In genomic region chr6:7138921-7139358, GRCh38 we compare ENCODE assay signal across 9 cellular contexts. TPM values are rescaled to one million over a fixed set of nuclear protein-coding genes. Genes with fewer than 3 reads are reported as not detected.
DNase-seq lines count a peak whose midpoint lies in the region; ATAC-seq and TF ChIP-seq lines count a peak whose summit lies in the region.
"Had no signal": no experiment of that assay in that cellular context is flagged by ENCODE, and none has a peak within 500 bp of the region (broad histone marks: within the 10 kb centered on the region; RNA-seq: fewer than 3 reads in every experiment).

No MANE protein-coding gene starts in this region.

- no peak for DNase-seq in activated CD8-positive, alpha-beta memory T cell treated with anti-CD3 and anti-CD28 coated beads, Interleukin-2, amount 10 ng/mL, durations not matched to agents 7 days and 5 days
- DNase-seq in activated CD8-positive, alpha-beta memory T cell treated with anti-CD3 and anti-CD28 coated beads for 24 hours: no peak
- DNase-seq in T-helper 17 cell (peak in 2 of 3 donors; percentile 15 to 25), heart left ventricle (peak in 1 of 5 donors; percentile 54), UCSD-AML1 (lab: John Stamatoyannopoulos, UW; ENCODE audit: unreplicated experiment) (no peak), GM20000 (ENCODE audit: low spot score) (no peak)
- no peak for DNase-seq in stimulated activated naive B cell treated with anti-CD40 and anti-IgM and Interleukin-4, amounts not matched to agents 10 μg/mL and 1 μg/mL and 100 μg/mL, for 72 hours
- DNase-seq in NK-92 treated with Interleukin-12 subunit alpha and Interleukin-12 subunit beta, amount 100 ng/mL, for 24 hours (lab: John Stamatoyannopoulos, UW): no peak

- TF ChIP-seq POLR2A in heart left ventricle (IDR thresholded peaks at IDR 0.05): no peak

- peak overlapping the region; percentile 61 for H3K27ac Mint-ChIP-seq in activated CD8-positive, alpha-beta memory T cell treated with anti-CD3 and anti-CD28 coated beads, Interleukin-2, amount 10 ng/mL, durations not matched to agents 7 days and 5 days
- H3K27ac Mint-ChIP-seq in T-helper 17 cell: peak overlapping the region; percentile 95
- peak overlapping the region; percentile 86 for H3K27ac Mint-ChIP-seq in stimulated activated naive B cell treated with anti-CD40 and anti-IgM and Interleukin-4, amounts not matched to agents 10 μg/mL and 1 μg/mL and 100 μg/mL, for 72 hours

- CTCF ChIA-PET in activated CD8-positive, alpha-beta memory T cell treated with anti-CD3 and anti-CD28 coated beads, Interleukin-2, amount 10 ng/mL, durations not matched to agents 7 days and 5 days (lab: Charles Lee): interaction anchor here (0.9 to 4.1 kb wide), 4 partner anchors 8 to 51 kb away, joined by 3 to 28 read pairs (median 5); partner anchors contain the start of gene RREB1

- no peaks in the 10 kb centered on the region for H3K9me3 ChIP-seq in T-helper 17 cell (ENCODE audit: control insufficient read depth, low read length, poor library complexity, severe bottlenecking)
- no peaks in the 10 kb centered on the region for H3K9me3 ChIP-seq in heart left ventricle

- H3K4me3 Mint-ChIP-seq in activated CD8-positive, alpha-beta memory T cell treated with anti-CD3 and anti-CD28 coated beads, Interleukin-2, amount 10 ng/mL, durations not matched to agents 7 days and 5 days: peak overlapping the region; percentile 5
- H3K4me3 Mint-ChIP-seq in T-helper 17 cell: peak overlapping the region; percentile 39
- peak overlapping the region in 1 of 2 donors; percentile 48 for H3K4me3 Mint-ChIP-seq in stimulated activated naive B cell treated with anti-CD40 and anti-IgM and Interleukin-4, amounts not matched to agents 10 μg/mL and 1 μg/mL and 100 μg/mL, for 72 hours

- H3K4me3 ChIP-seq in heart left ventricle: no peak overlapping the region

- TF ChIP-seq CTCF in heart left ventricle (IDR thresholded peaks at IDR 0.05): no peak
- TF ChIP-seq CTCF in GM20000 (IDR thresholded peaks at IDR 0.05; ENCODE audit: extremely low read depth, missing control alignments): no peak

- no peaks in the 10 kb centered on the region for H3K27me3 Mint-ChIP-seq in activated CD8-positive, alpha-beta memory T cell treated with anti-CD3 and anti-CD28 coated beads, Interleukin-2, amount 10 ng/mL, durations not matched to agents 7 days and 5 days
- H3K27me3 Mint-ChIP-seq in T-helper 17 cell: no peaks in the 10 kb centered on the region
- no peaks in the 10 kb centered on the region for H3K27me3 Mint-ChIP-seq in stimulated activated naive B cell treated with anti-CD40 and anti-IgM and Interleukin-4, amounts not matched to agents 10 μg/mL and 1 μg/mL and 100 μg/mL, for 72 hours

- WGBS in heart left ventricle, 4 donors: 50 to 65% (median 57%) methylated on average over 1 of the region's 1 CpG

- H3K4me1 Mint-ChIP-seq in activated CD8-positive, alpha-beta memory T cell treated with anti-CD3 and anti-CD28 coated beads, Interleukin-2, amount 10 ng/mL, durations not matched to agents 7 days and 5 days: peaks cover 65% of the 10 kb centered on the region
- peaks cover 30% of the 10 kb centered on the region for H3K4me1 Mint-ChIP-seq in T-helper 17 cell
- peaks cover 38 to 70% of the 10 kb centered on the region in 2 donors for H3K4me1 Mint-ChIP-seq in stimulated activated naive B cell treated with anti-CD40 and anti-IgM and Interleukin-4, amounts not matched to agents 10 μg/mL and 1 μg/mL and 100 μg/mL, for 72 hours

- ATAC-seq in activated CD8-positive, alpha-beta memory T cell treated with anti-CD3 and anti-CD28 coated beads, Interleukin-2, amount 10 ng/mL, durations not matched to agents 7 days and 5 days: no peak
- ATAC-seq in T-helper 17 cell: peak; percentile 55
- ATAC-seq in heart left ventricle: peak in 3 of 4 donors; percentile 4 to 62 (median 31)
- no peak for ATAC-seq in stimulated activated naive B cell treated with anti-CD40 and anti-IgM and Interleukin-4, amounts not matched to agents 10 μg/mL and 1 μg/mL and 100 μg/mL, for 72 hours (replicated peaks)

- H3K36me3 Mint-ChIP-seq in activated CD8-positive, alpha-beta memory T cell treated with anti-CD3 and anti-CD28 coated beads, Interleukin-2, amount 10 ng/mL, durations not matched to agents 7 days and 5 days: no peaks in the 10 kb centered on the region
- H3K36me3 Mint-ChIP-seq in T-helper 17 cell (ENCODE audit: low read depth): no peaks in the 10 kb centered on the region
- H3K36me3 Mint-ChIP-seq in stimulated activated naive B cell treated with anti-CD40 and anti-IgM and Interleukin-4, amounts not matched to agents 10 μg/mL and 1 μg/mL and 100 μg/mL, for 72 hours: peaks cover 3% of the 10 kb centered on the region in 2 donors

- peak overlapping the region in 10 of 12 donors; percentile 41 to 95 (median 70) for H3K27ac ChIP-seq in heart left ventricle
- H3K27ac ChIP-seq: C4-2B had no signal

- no peaks in the 10 kb centered on the region for H3K36me3 ChIP-seq in heart left ventricle

- intact Hi-C loops in heart left ventricle (cut with DNase I): loop anchor here in 1 of 10 donors (2.0 kb wide), 1 partner anchor 26 kb away; no protein-coding TSS in a partner anchor

- H3K27me3 ChIP-seq in heart left ventricle: no peaks in the 10 kb centered on the region

- no peaks in the 10 kb centered on the region for H3K9me3 Mint-ChIP-seq in activated CD8-positive, alpha-beta memory T cell treated with anti-CD3 and anti-CD28 coated beads, Interleukin-2, amount 10 ng/mL, durations not matched to agents 7 days and 5 days (ENCODE audit: low read depth)
- H3K9me3 Mint-ChIP-seq in stimulated activated naive B cell treated with anti-CD40 and anti-IgM and Interleukin-4, amounts not matched to agents 10 μg/mL and 1 μg/mL and 100 μg/mL, for 72 hours: no peaks in the 10 kb centered on the region

- peaks cover 4 to 87% (median 52%) of the 10 kb centered on the region in 12 donors for H3K4me1 ChIP-seq in heart left ventricle

RNA-seq across cellular contexts. Expression of gene RREB1, which starts 31.2 kb away (rescaled TPM):
- 10 to 100 TPM; 20.6 to 24.6 TPM for total RNA-seq in activated CD8-positive, alpha-beta memory T cell treated with anti-CD3 and anti-CD28 coated beads, Interleukin-2, amount 10 ng/mL, durations not matched to agents 7 days and 5 days
- total RNA-seq in T-helper 17 cell (10 to 100 TPM; 34.7 to 48.1 TPM), heart left ventricle (10 to 100 TPM; 28.6 to 49.4 (median 40.1) TPM)
- 1 to 10 TPM; 8.7 to 9.1 TPM for polyA plus RNA-seq in heart left ventricle

Comparison
In these comparisons a context has a peak if more than half of its experiments do, and no peak if none do; other contexts are left out.
1. ATAC-seq: peak in T-helper 17 cell (single experiment) and heart left ventricle (3 of 4); none in activated CD8-positive, alpha-beta memory T cell treated with anti-CD3 and anti-CD28 coated beads, Interleukin-2, amount 10 ng/mL, durations not matched to agents 7 days and 5 days (single experiment) and stimulated activated naive B cell treated with anti-CD40 and anti-IgM and Interleukin-4, amounts not matched to agents 10 μg/mL and 1 μg/mL and 100 μg/mL, for 72 hours (0 of 2).
2. DNase-seq: peak in T-helper 17 cell (2 of 3); none in activated CD8-positive, alpha-beta memory T cell treated with anti-CD3 and anti-CD28 coated beads, Interleukin-2, amount 10 ng/mL, durations not matched to agents 7 days and 5 days (single experiment), activated CD8-positive, alpha-beta memory T cell treated with anti-CD3 and anti-CD28 coated beads for 24 hours (single experiment), stimulated activated naive B cell treated with anti-CD40 and anti-IgM and Interleukin-4, amounts not matched to agents 10 μg/mL and 1 μg/mL and 100 μg/mL, for 72 hours (single experiment), UCSD-AML1 (single experiment), GM20000 (single experiment) and NK-92 treated with Interleukin-12 subunit alpha and Interleukin-12 subunit beta, amount 100 ng/mL, for 24 hours (single experiment).
3. Peak in every context shown above with its lines, with median percentiles within 50 percentile points of each other: H3K27ac Mint-ChIP-seq.